8 cellular contexts compared by ENCODE assay signal in the genomic region with DNA sequence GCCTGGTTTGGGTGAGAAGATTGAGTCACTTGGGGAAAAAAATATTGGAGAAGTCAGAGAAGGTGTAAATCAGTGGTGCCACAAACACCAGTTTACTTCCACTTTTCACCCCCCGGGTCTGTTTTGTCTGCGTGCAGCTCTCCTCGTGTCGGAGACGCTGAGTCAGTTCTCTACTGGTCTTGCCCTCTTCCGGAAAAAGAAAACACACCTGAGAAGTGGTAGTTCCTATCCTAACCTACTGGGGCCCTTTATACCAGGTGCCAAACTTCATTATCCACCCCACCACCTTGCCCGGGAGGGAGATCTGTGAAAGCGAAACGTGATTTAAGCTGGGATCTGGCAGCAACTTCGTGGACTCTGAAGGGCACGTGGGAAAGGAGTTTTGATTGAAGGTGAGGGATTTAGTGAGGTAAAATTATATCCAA. TPM values are rescaled to one million over a fixed set of nuclear protein-coding genes. Genes with fewer than 3 reads are reported as not detected.
DNase-seq lines count a peak whose midpoint lies in the region; ATAC-seq and TF ChIP-seq lines count a peak whose summit lies in the region.

No MANE protein-coding gene starts in this region.

- H3K27ac ChIP-seq in ACC112 (ENCODE audit: low read depth, low read length) = peak overlapping the region; percentile 31; the same call in 1 of the 2 replicates
- peak overlapping the region; percentile 71 for H3K27ac ChIP-seq in osteoblast (ENCODE audit: low read depth, low read length)
- H3K27ac ChIP-seq in tibial artery = peak overlapping the region; percentile 93 to 98

- peak overlapping the region; percentile 96 for H3K4me3 ChIP-seq in ACC112 (ENCODE audit: low read depth, low read length)
- H3K4me3 ChIP-seq in fibroblast of mammary gland (ENCODE audit: control insufficient read depth, low read depth, low read length) = peak overlapping the region; percentile 92
- H3K4me3 ChIP-seq in osteoblast (ENCODE audit: insufficient read depth, low read length) = peak overlapping the region; percentile 94
- peak overlapping the region; percentile 87 to 88 for H3K4me3 ChIP-seq in tibial artery

- peak; percentile 58 for DNase-seq in NCI-H510A treated with DMSO at 0.1 percent for 48 hours (lab: John Stamatoyannopoulos, UW)
- DNase-seq in activated T-cell treated with anti-CD3 and anti-CD28 coated beads for 4 hours = peak; percentile 72
- DNase-seq in fibroblast of mammary gland (ENCODE audit: low read depth) = no peak
- DNase-seq in osteoblast (ENCODE audit: insufficient read length, low spot score, missing footprints) = peak; percentile 70
- DNase-seq in tibial artery = peak in 1 of 2 donors; percentile 69

- H2AFZ ChIP-seq in ACC112 (ENCODE audit: low read length, unreplicated experiment) (peak overlapping the region; percentile 38), osteoblast (ENCODE audit: low read length) (peak overlapping the region; percentile 96)

- H3K79me2 ChIP-seq in ACC112 (ENCODE audit: control insufficient read depth, insufficient read depth, low read length, unreplicated experiment) (peaks cover 39% of the 10 kb centered on the region), osteoblast (ENCODE audit: insufficient read depth, low read length) (peaks cover 40% of the 10 kb centered on the region)

- no peaks in the 10 kb centered on the region for H3K27me3 ChIP-seq in ACC112 (ENCODE audit: insufficient read depth, low read length)
- H3K27me3 ChIP-seq in osteoblast (ENCODE audit: insufficient read depth, low read length) = no peaks in the 10 kb centered on the region
- no peaks in the 10 kb centered on the region for H3K27me3 ChIP-seq in tibial artery

- H3K4me1 ChIP-seq in ACC112 (ENCODE audit: control insufficient read depth, insufficient read depth, low read length, unreplicated experiment) = peaks cover 34% of the 10 kb centered on the region
- H3K4me1 ChIP-seq in osteoblast (ENCODE audit: insufficient read depth, low read length) = peaks cover 29% of the 10 kb centered on the region
- peaks cover 0 to 29% (median 15%) of the 10 kb centered on the region in 4 donors for H3K4me1 ChIP-seq in tibial artery

- TF ChIP-seq CTCF in fibroblast of mammary gland (conservative IDR thresholded peaks at IDR 0.05; ENCODE audit: control insufficient read depth, insufficient read depth, low read depth, low read length) (no peak), osteoblast (IDR thresholded peaks at IDR 0.05; ENCODE audit: extremely low read depth, low read depth, low read length) (no peak), tibial artery (IDR thresholded peaks at IDR 0.05) (no peak)

- H3K4me2 ChIP-seq in osteoblast (ENCODE audit: insufficient read depth, low read length) = peak overlapping the region; percentile 93

- H4K20me1 ChIP-seq in osteoblast (ENCODE audit: insufficient read depth, low read length) = peaks cover 28% of the 10 kb centered on the region

- peak; percentile 45 for ATAC-seq in GM18861 (IDR thresholded peaks at IDR 0.05; ENCODE audit: unreplicated experiment)
- ATAC-seq in HG03066 (IDR thresholded peaks at IDR 0.05; ENCODE audit: low read depth, unreplicated experiment) = peak; percentile 41

- intact Hi-C loops in tibial artery (cut with DNase I; ENCODE audit: low total_unique reads) = loop anchor here (2.0 kb wide), 1 partner anchor 161 kb away; a partner anchor contains a TSS

- H3K36me3 ChIP-seq in ACC112 (ENCODE audit: insufficient read depth, low read length) = no peaks in the 10 kb centered on the region
- H3K36me3 ChIP-seq in osteoblast (ENCODE audit: insufficient read depth, low read length) = no peaks in the 10 kb centered on the region
- H3K36me3 ChIP-seq in tibial artery = no peaks in the 10 kb centered on the region

- H3K9me3 ChIP-seq in osteoblast (ENCODE audit: low read depth, low read length) (no peaks in the 10 kb centered on the region), tibial artery (no peaks in the 10 kb centered on the region)

RNA-seq across cellular contexts. Expression of a gene that starts 0.9 kb away (rescaled TPM):
- 91.6 and 94.8 TPM in 2 replicates for total RNA-seq in osteoblast

Comparison
In these comparisons a context has a peak if more than half of its experiments do, and no peak if none do; other contexts are left out.
1. H3K27ac ChIP-seq: peak in every context shown above with its lines; median percentile 96 in tibial artery; 71 in osteoblast; 31 in ACC112.